Comparison of ENCODE assay signal across 15 cellular contexts in genomic region chr2:213834331-213834730, GRCh38.
DNase-seq lines count a peak whose midpoint lies in the region; ATAC-seq, FAIRE-seq and TF ChIP-seq lines count a peak whose summit lies in the region.
"Had no signal": no experiment of that assay in that cellular context is flagged by ENCODE, and none has a peak within 500 bp of the region (broad histone marks: within the 10 kb centered on the region; RNA-seq: fewer than 3 reads in every experiment).

No MANE protein-coding gene starts in this region.

- H3K79me1 ChIP-seq in mesendoderm (ENCODE audit: low read length): no peaks in the 10 kb centered on the region

- H4K8ac ChIP-seq in mesendoderm (ENCODE audit: low read depth, low read length): no peak overlapping the region

- peaks cover 5 to 22% (median 13%) of the 10 kb centered on the region in 7 donors for H3K9me3 Mint-ChIP-seq in CD14-positive monocyte
- peaks cover 0 to 5% (median 0%) of the 10 kb centered on the region in 11 donors for H3K9me3 Mint-ChIP-seq in naive thymus-derived CD4-positive, alpha-beta T cell

- no peaks in the 10 kb centered on the region for H3K27me3 Mint-ChIP-seq in CD14-positive monocyte (ENCODE audit: low read depth in 3 of 3)
- H3K27me3 Mint-ChIP-seq in naive thymus-derived CD4-positive, alpha-beta T cell: no peaks in the 10 kb centered on the region
- H3K27me3 Mint-ChIP-seq: B cell, IgD-negative memory B cell had no signal

- no peak overlapping the region for H4K5ac ChIP-seq in mesendoderm (ENCODE audit: low read length)

- H3K27ac ChIP-seq in mesendoderm (ENCODE audit: low read depth, low read length) (no peak overlapping the region), WERI-Rb-1 (no peak overlapping the region)
- no peak overlapping the region for H3K27ac ChIP-seq in naive thymus-derived CD4-positive, alpha-beta T cell (ENCODE audit: low read depth, low read length)

- H3K4ac ChIP-seq in mesendoderm (ENCODE audit: low read depth, low read length): no peak overlapping the region

- in situ Hi-C loops in ACHN (cut with HindIII; ENCODE audit: low pct_ligation_motif_present, low pct_unique_long_range_greater_than_20kb, low sequenced_read_pairs): no loop called here

- no peak overlapping the region for H3K23ac ChIP-seq in mesendoderm (ENCODE audit: low read length)

- POLR2A ChIA-PET in naive thymus-derived CD4-positive, alpha-beta T cell (lab: Charles Lee): no interaction called here

- H3K4me2 ChIP-seq in mesendoderm (ENCODE audit: low read length): no peak overlapping the region

- no peaks in the 10 kb centered on the region for H3K9me3 ChIP-seq in WERI-Rb-1 (ENCODE audit: severe bottlenecking)
- peaks cover 0 to 1% (median 0%) of the 10 kb centered on the region in 3 experiments for H3K9me3 ChIP-seq in naive thymus-derived CD4-positive, alpha-beta T cell (ENCODE audit: control insufficient read depth in 2 of 3, low read length in 3 of 3)

- TF ChIP-seq CTCF in bronchial epithelial cell (IDR thresholded peaks at IDR 0.05; ENCODE audit: insufficient read depth, low read length, severe bottlenecking): no peak
- TF ChIP-seq CTCF in WERI-Rb-1 (IDR thresholded peaks at IDR 0.05; ENCODE audit: low read depth, low read length): no peak
- TF ChIP-seq CTCF in CD14-positive monocyte (IDR thresholded peaks at IDR 0.05): no peak

- no peaks in the 10 kb centered on the region for H3K79me2 ChIP-seq in mesendoderm (ENCODE audit: control insufficient read depth, insufficient read depth, low read length)

- no peaks in the 10 kb centered on the region for H3K4me1 ChIP-seq in mesendoderm (ENCODE audit: control insufficient read depth, low read depth, low read length)
- no peaks in the 10 kb centered on the region for H3K4me1 ChIP-seq in naive thymus-derived CD4-positive, alpha-beta T cell (ENCODE audit: control insufficient read depth in 2 of 2, insufficient read depth in 2 of 2, low read length in 2 of 2)

- H3K4me3 Mint-ChIP-seq in CD14-positive monocyte: no peak overlapping the region
- no peak overlapping the region for H3K4me3 Mint-ChIP-seq in naive thymus-derived CD4-positive, alpha-beta T cell
- H3K4me3 Mint-ChIP-seq: B cell, IgD-negative memory B cell had no signal

- no peaks in the 10 kb centered on the region for H3K36me3 Mint-ChIP-seq in CD14-positive monocyte
- H3K36me3 Mint-ChIP-seq in naive thymus-derived CD4-positive, alpha-beta T cell: no peaks in the 10 kb centered on the region
- H3K36me3 Mint-ChIP-seq: IgD-negative memory B cell had no signal

- H3K56ac ChIP-seq in mesendoderm (ENCODE audit: low read length): no peak overlapping the region

- no peak for ATAC-seq in naive thymus-derived CD4-positive, alpha-beta T cell

- H3K18ac ChIP-seq in mesendoderm (ENCODE audit: low read length): no peak overlapping the region

- no peaks in the 10 kb centered on the region for H3K27me3 ChIP-seq in bronchial epithelial cell (ENCODE audit: control insufficient read depth, insufficient read depth, low read length)
- H3K27me3 ChIP-seq in mesendoderm (ENCODE audit: insufficient read depth, low read length, poor library complexity): no peaks in the 10 kb centered on the region
- no peaks in the 10 kb centered on the region for H3K27me3 ChIP-seq in WERI-Rb-1 (ENCODE audit: insufficient read depth, low read depth, severe bottlenecking)
- H3K27me3 ChIP-seq in naive thymus-derived CD4-positive, alpha-beta T cell (ENCODE audit: control insufficient read depth in 2 of 2, insufficient read depth in 2 of 2, low read length in 2 of 2): no peaks in the 10 kb centered on the region

- no peak overlapping the region for H3K9ac ChIP-seq in mesendoderm (ENCODE audit: low read length)

- H3K4me3 ChIP-seq in bronchial epithelial cell (ENCODE audit: low read depth, low read length) (no peak overlapping the region), mesendoderm (ENCODE audit: low read length) (no peak overlapping the region), WERI-Rb-1 (ENCODE audit: low read depth, low read length) (no peak overlapping the region)
- H3K4me3 ChIP-seq in naive thymus-derived CD4-positive, alpha-beta T cell (ENCODE audit: low read length): no peak overlapping the region
- H3K4me3 ChIP-seq: coronary artery had no signal

- intact Hi-C loops in CD14-positive monocyte (cut with micrococcal nuclease): no loop called here
- intact Hi-C loops in naive thymus-derived CD4-positive, alpha-beta T cell (cut with micrococcal nuclease): no loop called here

- no peak overlapping the region for H2BK15ac ChIP-seq in mesendoderm (replicated peaks; ENCODE audit: low read depth)

- DNase-seq in ACHN (peak; percentile 23), HS-5 (ENCODE audit: low read depth) (peak; percentile 88), bronchial epithelial cell (ENCODE audit: low read depth) (peak; percentile 67), mesendoderm (peak; percentile 13), WERI-Rb-1 (no peak), CD14-positive monocyte (ENCODE audit: low spot score) (no peak)
- DNase-seq in naive thymus-derived CD4-positive, alpha-beta T cell: no peak
- no peak for DNase-seq in activated CD4-positive, alpha-beta T cell treated with anti-CD3 and anti-CD28 coated beads for 48 hours
- DNase-seq: activated CD4-positive, alpha-beta T cell treated with anti-CD3 and anti-CD28 coated beads, Interleukin-2, amount 50 U/mL, for 1 hour; activated naive CD4-positive, alpha-beta T cell; NCI-H187; NK-92 treated with Interleukin-12 subunit alpha and Interleukin-12 subunit beta, amount 100 ng/mL, for 24 hours had no signal

- FAIRE-seq in bronchial epithelial cell (lab: Jason Lieb, UNC): no peak

- H2BK5ac ChIP-seq in mesendoderm (ENCODE audit: low read length): no peak overlapping the region

- H3K27ac Mint-ChIP-seq in CD14-positive monocyte: no peak overlapping the region
- no peak overlapping the region for H3K27ac Mint-ChIP-seq in naive thymus-derived CD4-positive, alpha-beta T cell
- H3K27ac Mint-ChIP-seq: B cell, IgD-negative memory B cell had no signal

- H3K4me1 Mint-ChIP-seq in CD14-positive monocyte: no peaks in the 10 kb centered on the region
- H3K4me1 Mint-ChIP-seq in naive thymus-derived CD4-positive, alpha-beta T cell: no peaks in the 10 kb centered on the region
- H3K4me1 Mint-ChIP-seq: B cell, IgD-negative memory B cell had no signal

- H2AK5ac ChIP-seq in mesendoderm (ENCODE audit: low read length): no peak overlapping the region

- no peak overlapping the region for H2BK120ac ChIP-seq in mesendoderm (ENCODE audit: low read depth, low read length)

- CTCF ChIA-PET in naive thymus-derived CD4-positive, alpha-beta T cell (lab: Charles Lee): no interaction called here

- H3K36me3 ChIP-seq in bronchial epithelial cell (ENCODE audit: control insufficient read depth, insufficient read depth, low read length) (no peaks in the 10 kb centered on the region), mesendoderm (ENCODE audit: control insufficient read depth, insufficient read depth, low read length) (no peaks in the 10 kb centered on the region), WERI-Rb-1 (no peaks in the 10 kb centered on the region)
- H3K36me3 ChIP-seq in naive thymus-derived CD4-positive, alpha-beta T cell (ENCODE audit: control insufficient read depth in 2 of 3, insufficient read depth in 3 of 3, low read length in 3 of 3): no peaks in the 10 kb centered on the region

Comparison
In these comparisons a context has a peak if more than half of its experiments do, and no peak if none do; other contexts are left out.
1. DNase-seq: peak in ACHN (single experiment), HS-5 (single experiment), bronchial epithelial cell (single experiment) and mesendoderm (single experiment); none in WERI-Rb-1 (single experiment), CD14-positive monocyte (single experiment), naive thymus-derived CD4-positive, alpha-beta T cell (0 of 9) and activated CD4-positive, alpha-beta T cell treated with anti-CD3 and anti-CD28 coated beads for 48 hours (single experiment).